ENCODE assay signal across 17 cellular contexts in genomic region chr19:33864311-33864850, GRCh38.
A peak's percentile ranks its signal among the peaks of the same experiment; 100 is the strongest.
DNase-seq lines count a peak whose midpoint lies in the region; ATAC-seq and TF ChIP-seq lines count a peak whose summit lies in the region.
"Had no signal": no experiment of that assay in that cellular context is flagged by ENCODE, and none has a peak within 500 bp of the region (broad histone marks: within the 10 kb centered on the region; RNA-seq: fewer than 3 reads in every experiment).

No MANE protein-coding gene starts in this region.

- no peak overlapping the region for H3K4me3 ChIP-seq in epithelial cell of esophagus (ENCODE audit: low read length)
- H3K4me3 ChIP-seq: GM23248, Peyer's patch had no signal

- H3K4me3 Mint-ChIP-seq in Calu3 (ENCODE audit: low read depth, unreplicated experiment): no peak overlapping the region
- H3K4me3 Mint-ChIP-seq: CD4-positive, CD25-positive, alpha-beta regulatory T cell had no signal

- DNase-seq in Calu3 (peak; percentile 47), LoVo (ENCODE audit: low spot score) (peak; percentile 9), epithelial cell of esophagus (ENCODE audit: low read depth) (peak; percentile 71), posterior vena cava (ENCODE audit: low spot score) (peak; percentile 18), UCSD-AML1 (lab: John Stamatoyannopoulos, UW; ENCODE audit: unreplicated experiment) (no peak)
- DNase-seq in stimulated activated naive CD4-positive, alpha-beta T cell treated with Interleukin-2 at 50 U/mL for 16 hours (lab: John Stamatoyannopoulos, UW): no peak
- DNase-seq: ACHN; CD4-positive, CD25-positive, alpha-beta regulatory T cell; GF-D8; GM23248; NCI-H1930; NCI-H524 treated with DMSO at 0.1 percent for 48 hours; Peyer's patch; SHP77 had no signal

- H3K36me3 Mint-ChIP-seq in Calu3 (ENCODE audit: insufficient read depth, unreplicated experiment): no peaks in the 10 kb centered on the region
- H3K36me3 Mint-ChIP-seq: CD4-positive, CD25-positive, alpha-beta regulatory T cell had no signal

- H3K4me1 Mint-ChIP-seq in Calu3 (ENCODE audit: low read depth, unreplicated experiment): no peaks in the 10 kb centered on the region
- H3K4me1 Mint-ChIP-seq: CD4-positive, CD25-positive, alpha-beta regulatory T cell had no signal

- no peak overlapping the region for H3K27ac Mint-ChIP-seq in Calu3 (ENCODE audit: unreplicated experiment)
- H3K27ac Mint-ChIP-seq: CD4-positive, CD25-positive, alpha-beta regulatory T cell had no signal

- CTCF ChIA-PET in Calu3 (lab: Charles Lee): interaction anchor here (1.0 to 1.3 kb wide), 3 partner anchors 28 to 86 kb away, joined by 3 to 4 read pairs (median 3); no protein-coding TSS in a partner anchor

- no TSS peak for BruUV-seq in Calu3 (replicated peaks; lab: Mats Ljungman, UMichigan)

- H3K27me3 Mint-ChIP-seq in Calu3 (ENCODE audit: unreplicated experiment): peaks cover 82% of the 10 kb centered on the region

- no peak for TF ChIP-seq CTCF in Calu3 (IDR thresholded peaks at IDR 0.05; ENCODE audit: unreplicated experiment)
- TF ChIP-seq CTCF in epithelial cell of esophagus (IDR thresholded peaks at IDR 0.05; ENCODE audit: insufficient read depth, low read depth, low read length, missing control alignments): no peak

- no peaks in the 10 kb centered on the region for H3K9me3 Mint-ChIP-seq in Calu3 (ENCODE audit: low read depth, unreplicated experiment)

- intact Hi-C loops in Calu3 (cut with micrococcal nuclease; ENCODE audit: unreplicated experiment): no loop called here
- intact Hi-C loops in posterior vena cava (cut with DNase I): no loop called here

- ATAC-seq in GM21619 (IDR thresholded peaks at IDR 0.05; ENCODE audit: unreplicated experiment): no peak
- ATAC-seq in HG03460 (IDR thresholded peaks at IDR 0.05; ENCODE audit: unreplicated experiment): no peak
- ATAC-seq: SK-N-SH treated with all-trans-retinoic acid at 6 μM for 48 hours had no signal

Comparison
In these comparisons a context has a peak if more than half of its experiments do, and no peak if none do; other contexts are left out.
1. DNase-seq: peak in Calu3 (single experiment), LoVo (single experiment), epithelial cell of esophagus (single experiment) and posterior vena cava (single experiment); none in UCSD-AML1 (single experiment) and stimulated activated naive CD4-positive, alpha-beta T cell treated with Interleukin-2 at 50 U/mL for 16 hours (single experiment).